Comparison of ENCODE assay signal across 9 cellular contexts in the genomic region with DNA sequence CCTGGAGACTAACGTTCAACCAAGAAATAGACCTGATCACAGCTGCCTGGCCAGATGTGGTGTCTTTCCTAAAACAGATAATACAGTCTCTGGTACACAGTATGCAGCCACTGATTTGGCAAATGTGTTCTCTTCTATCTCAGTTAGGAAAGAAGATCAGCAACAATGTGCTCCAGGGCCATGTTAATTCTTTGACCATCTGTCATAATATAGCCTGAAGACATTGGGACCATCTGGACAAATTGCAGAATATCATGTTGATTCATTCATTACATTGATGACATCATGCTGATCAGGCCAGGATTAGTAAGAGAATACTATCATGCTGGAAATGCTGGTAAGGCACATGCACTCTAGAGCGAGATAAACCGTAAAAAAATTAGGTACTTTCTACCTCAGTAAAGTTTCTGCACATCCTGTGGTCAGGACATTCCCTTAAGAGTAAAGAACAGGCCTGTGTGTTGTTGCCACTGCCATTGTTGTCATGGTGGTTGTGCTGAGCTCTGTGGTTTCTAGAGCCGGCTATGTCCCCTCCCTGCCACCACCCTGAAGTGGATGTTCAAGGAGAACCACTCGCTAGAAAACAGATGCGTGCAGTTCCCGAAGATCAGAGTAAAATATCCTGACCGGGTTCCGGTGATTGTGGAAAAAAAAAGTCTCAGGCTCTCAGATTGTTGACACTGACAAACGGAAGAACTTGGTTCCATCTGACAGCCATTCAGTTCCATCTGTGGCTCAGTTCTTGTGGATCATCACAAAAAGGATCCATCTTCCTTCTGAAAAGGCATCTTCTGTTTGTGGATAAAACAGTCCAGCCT. TPM values are rescaled to one million over a fixed set of nuclear protein-coding genes. Genes with fewer than 3 reads are reported as not detected.
DNase-seq lines count a peak whose midpoint lies in the region; ATAC-seq, FAIRE-seq and TF ChIP-seq lines count a peak whose summit lies in the region.
"Had no signal": no experiment of that assay in that cellular context is flagged by ENCODE, and none has a peak within 500 bp of the region (broad histone marks: within the 10 kb centered on the region; RNA-seq: fewer than 3 reads in every experiment).

No MANE protein-coding gene starts in this region.

- DNase-seq in HepG2 (ENCODE audit: low spot score) (no peak), right lobe of liver (no peak), T-cell (peak in 25 of 34 experiments; percentile 3 to 55 (median 18)), skeletal muscle cell (ENCODE audit: low read depth) (peak; percentile 48), GM19240 (ENCODE audit: insufficient read length, low spot score) (no peak), neural progenitor cell (ENCODE audit: low spot score) (no peak), GDM1 (lab: John Stamatoyannopoulos, UW) (no peak)

- H3K27ac Mint-ChIP-seq in T-cell = peak overlapping the region in 1 of 2 donors; percentile 13
- no peak overlapping the region for H3K27ac Mint-ChIP-seq in neural progenitor cell

- H3K4me1 ChIP-seq in HepG2 (ENCODE audit: insufficient read depth, low read length) = peaks cover 5% of the 10 kb centered on the region
- peaks cover 0 to 7% (median 0%) of the 10 kb centered on the region in 4 donors for H3K4me1 ChIP-seq in right lobe of liver
- H3K4me1 ChIP-seq in neural progenitor cell = no peaks in the 10 kb centered on the region

- no peak overlapping the region for H3K4me3 ChIP-seq in HepG2 (replicated peaks in 1 of 3; ENCODE audit: insufficient read depth in 1 of 3, low read depth in 2 of 3, low read length in 3 of 3)
- no peak overlapping the region for H3K4me3 ChIP-seq in right lobe of liver
- no peak overlapping the region for H3K4me3 ChIP-seq in skeletal muscle cell (ENCODE audit: low read depth, low read length)
- no peak overlapping the region for H3K4me3 ChIP-seq in neural progenitor cell

- H3K9me3 Mint-ChIP-seq in T-cell (no peaks in the 10 kb centered on the region), neural progenitor cell (no peaks in the 10 kb centered on the region)

- H2AFZ ChIP-seq in HepG2 (ENCODE audit: low read length) (no peak overlapping the region), neural progenitor cell (replicated peaks) (no peak overlapping the region)

- no peaks in the 10 kb centered on the region for H3F3A ChIP-seq in neural progenitor cell (ENCODE audit: low read depth)

- H3K4me1 Mint-ChIP-seq in T-cell = peaks cover 0 to 11% (median 4%) of the 10 kb centered on the region in 3 donors
- peaks cover 4% of the 10 kb centered on the region for H3K4me1 Mint-ChIP-seq in neural progenitor cell

- H3K9me3 ChIP-seq in HepG2 (ENCODE audit: low read length) (no peaks in the 10 kb centered on the region), right lobe of liver (no peaks in the 10 kb centered on the region), neural progenitor cell (ENCODE audit: low read depth) (no peaks in the 10 kb centered on the region)

- no peak for ATAC-seq in HepG2
- no peak for ATAC-seq in right lobe of liver
- ATAC-seq in HG02943 (IDR thresholded peaks at IDR 0.05; ENCODE audit: low read depth, unreplicated experiment) = peak; percentile 67
- peak in 3 of 4 experiments; percentile 36 to 89 (median 47) for ATAC-seq in T-cell (replicated peaks in 1 of 4)

- TF ChIP-seq RAD21 in HepG2 (CRISPR knock-in tag; IDR thresholded peaks at IDR 0.05) = no peak

- peaks cover 2% of the 10 kb centered on the region for H3K79me2 ChIP-seq in HepG2 (ENCODE audit: insufficient read depth, low read length)
- no peaks in the 10 kb centered on the region for H3K79me2 ChIP-seq in neural progenitor cell (ENCODE audit: low read depth)

- no peaks in the 10 kb centered on the region for H3K27me3 Mint-ChIP-seq in T-cell
- peaks cover 2% of the 10 kb centered on the region for H3K27me3 Mint-ChIP-seq in neural progenitor cell (ENCODE audit: insufficient read depth, low read depth)

- 90% methylated on average over 10 of the region's 10 CpGs for WGBS in HepG2 (ENCODE audit: low lambda C conversion rate)
- WGBS in right lobe of liver (ENCODE audit: insufficient coverage, low coverage, low lambda C conversion rate, missing lambda C conversion rate) = 88% methylated on average over 3 of the region's 10 CpGs

- BruUV-seq in HepG2 (replicated peaks; lab: Mats Ljungman, UMichigan) = no TSS peak

- H3K4me3 Mint-ChIP-seq in T-cell = no peak overlapping the region
- no peak overlapping the region for H3K4me3 Mint-ChIP-seq in neural progenitor cell

- TF ChIP-seq EP300 in HepG2 (IDR thresholded peaks at IDR 0.05; ENCODE audit: low read depth in 2 of 2, low read length in 2 of 2) (no peak), HepG2 (CRISPR knock-in tag; IDR thresholded peaks at IDR 0.05; ENCODE audit: borderline replicate concordance) (no peak)

- no peak overlapping the region for H3K4me2 ChIP-seq in HepG2 (ENCODE audit: low read depth, low read length)
- H3K4me2 ChIP-seq in neural progenitor cell = no peak overlapping the region

- intact Hi-C loops in HepG2 (cut with micrococcal nuclease; ENCODE audit: unreplicated experiment) (no loop called here), right lobe of liver (cut with DNase I) (no loop called here)

- TF ChIP-seq CTCF in HepG2 (CRISPR knock-in tag; IDR thresholded peaks at IDR 0.05) (no peak), right lobe of liver (IDR thresholded peaks at IDR 0.05) (no peak), neural progenitor cell (IDR thresholded peaks at IDR 0.05) (no peak)

- in situ Hi-C loops in HepG2 (cut with HindIII; ENCODE audit: extremely low pct_ligation_motif_present, low pct_unique_long_range_greater_than_20kb) = no loop called here

- TF ChIP-seq POLR2A in HepG2 (IDR thresholded peaks at IDR 0.05; ENCODE audit: insufficient read depth in 1 of 2, low read depth in 2 of 2, low read length in 2 of 2) = no peak
- TF ChIP-seq POLR2A in right lobe of liver (IDR thresholded peaks at IDR 0.05) = no peak

- H3K36me3 ChIP-seq in HepG2 (replicated peaks in 1 of 2; ENCODE audit: control insufficient read depth in 1 of 2, insufficient read depth in 2 of 2, low read length in 2 of 2) (no peaks in the 10 kb centered on the region), right lobe of liver (no peaks in the 10 kb centered on the region), neural progenitor cell (no peaks in the 10 kb centered on the region)

- no peaks in the 10 kb centered on the region for H4K20me1 ChIP-seq in HepG2 (ENCODE audit: insufficient read depth, low read length)
- no peaks in the 10 kb centered on the region for H4K20me1 ChIP-seq in neural progenitor cell (ENCODE audit: low read depth)

- POLR2A ChIA-PET in HepG2 (lab: Yijun Ruan, JAX) (no interaction called here), T-cell (lab: Charles Lee) (interaction anchor here in 1 of 2 donors (0.6 kb wide), 1 partner anchor 33 kb away, joined by 5 read pairs; no protein-coding TSS in a partner anchor)

- no peak for FAIRE-seq in HepG2 (lab: Jason Lieb, UNC)
- FAIRE-seq: G401.6 had no signal

- H3K36me3 Mint-ChIP-seq in T-cell (no peaks in the 10 kb centered on the region), neural progenitor cell (no peaks in the 10 kb centered on the region)

- H3K27me3 ChIP-seq in HepG2 (ENCODE audit: control insufficient read depth in 1 of 2, insufficient read depth in 2 of 2, low read length in 2 of 2) (no peaks in the 10 kb centered on the region), right lobe of liver (no peaks in the 10 kb centered on the region), neural progenitor cell (no peaks in the 10 kb centered on the region)

- H3K9ac ChIP-seq in HepG2 (ENCODE audit: insufficient read depth, low read depth, low read length) (no peak overlapping the region), neural progenitor cell (no peak overlapping the region)

- H3K27ac ChIP-seq in HepG2 (ENCODE audit: extremely low read length, insufficient read depth, low read length) (no peak overlapping the region), right lobe of liver (no peak overlapping the region), neural progenitor cell (no peak overlapping the region)

- CTCF ChIA-PET in HepG2 (lab: Yijun Ruan, JAX; ENCODE audit: low intra/inter-chr PET ratio, low total read pairs) (no interaction called here), T-cell (lab: Charles Lee) (interaction anchor here in 1 of 2 donors (0.6 kb wide), 1 partner anchor 76 kb away, joined by 3 read pairs; no protein-coding TSS in a partner anchor)

TF ChIP-seq in HepG2, 621 proteins besides CTCF, POLR2A, EP300 and RAD21 (continues in another document):
- TF ChIP-seq SPEN (CRISPR knock-in tag; IDR thresholded peaks at IDR 0.05; ENCODE audit: low read depth) = no peak

RNA-seq across cellular contexts. Expression of a gene that starts 6.4 kb away (rescaled TPM):
- total RNA-seq in HepG2 (2016; rRNA removed; fragmentation: Illumina TruSeq; extraction: Trizol) (4.0 and 7.4 TPM in 2 replicates), right lobe of liver (1 to 10 TPM; 3.6 to 8.3 (median 6.8) TPM), T-cell (10 to 100 TPM; 18.0 to 45.3 (median 21.1) TPM), neural progenitor cell (ENCODE audit: low replicate concordance) (13.0 and 16.5 TPM in 2 replicates)
- total RNA-seq in HepG2 (2016; cell fraction: cytosol; rRNA removed; fragmentation: Illumina TruSeq; extraction: Trizol; ENCODE audit: low read depth) = 0.61 and 0.62 TPM in 2 replicates
- 4.5 and 5.1 TPM in 2 replicates for total RNA-seq in HepG2 (2016; cell fraction: insoluble cytoplasmic fraction; rRNA removed; fragmentation: Illumina TruSeq; extraction: Trizol)
- 1.4 and 3.2 TPM in 2 replicates for total RNA-seq in HepG2 (2016; cell fraction: membrane; rRNA removed; fragmentation: Illumina TruSeq; extraction: Trizol)
- 6.2 and 6.7 TPM in 2 replicates for total RNA-seq in HepG2 (2016; cell fraction: nucleus; rRNA removed; fragmentation: Illumina TruSeq; extraction: Trizol)
- 4.0 and 4.2 TPM in 2 replicates for polyA plus RNA-seq in HepG2 (2011; rRNA removed)
- polyA plus RNA-seq in HepG2 (2011; cell fraction: cytosol; rRNA removed) = 1.3 and 2.5 TPM in 2 replicates
- 4.0 and 5.4 TPM in 2 replicates for polyA plus RNA-seq in HepG2 (2011; cell fraction: nucleus; rRNA removed)
- 5.7 and 8.3 TPM in 2 replicates for polyA plus RNA-seq in HepG2 (2012)
- polyA plus RNA-seq in HepG2 (2016; cell fraction: cytosol; fragmentation: Illumina TruSeq; extraction: Trizol; ENCODE audit: low read depth) = 0.10 and 0.15 TPM in 2 replicates
- 3.2 and 3.6 TPM in 2 replicates for polyA plus RNA-seq in HepG2 (2016; cell fraction: insoluble cytoplasmic fraction; fragmentation: Illumina TruSeq; extraction: Trizol; ENCODE audit: low read depth)
- polyA plus RNA-seq in HepG2 (2016; cell fraction: membrane; fragmentation: Illumina TruSeq; extraction: Trizol; ENCODE audit: low read depth) = 0.41 and 0.42 TPM in 2 replicates
- polyA plus RNA-seq in HepG2 (2016; cell fraction: nucleus; fragmentation: Illumina TruSeq; extraction: Trizol; ENCODE audit: insufficient read depth, low read depth) = 5.6 and 6.1 TPM in 2 replicates
- 3.5 and 7.2 TPM in 2 replicates for polyA minus RNA-seq in HepG2 (2011; rRNA and poly(A)+ RNA removed; ENCODE audit: low replicate concordance)
- polyA minus RNA-seq in HepG2 (2011; cell fraction: cytosol; rRNA and poly(A)+ RNA removed) = 7.0 and 8.4 TPM in 2 replicates
- polyA minus RNA-seq in HepG2 (2011; cell fraction: nucleus; rRNA and poly(A)+ RNA removed) = 15.8 and 20.4 TPM in 2 replicates

Comparison
In these comparisons a context has a peak if more than half of its experiments do, and no peak if none do; other contexts are left out.
1. ATAC-seq: peak in HG02943 (single experiment) and T-cell (3 of 4); none in HepG2 (single experiment) and right lobe of liver (0 of 4).
2. DNase-seq: peak in T-cell (25 of 34) and skeletal muscle cell (single experiment); none in HepG2 (single experiment), right lobe of liver (0 of 3), GM19240 (single experiment), neural progenitor cell (single experiment) and GDM1 (single experiment).